In genomic region chr10:16905304-16905703, GRCh38 we compare ENCODE assay signal across 20 cellular contexts.
A peak's percentile ranks its signal among the peaks of the same experiment; 100 is the strongest.
DNase-seq lines count a peak whose midpoint lies in the region; ATAC-seq and TF ChIP-seq lines count a peak whose summit lies in the region.
"Had no signal": no experiment of that assay in that cellular context is flagged by ENCODE, and none has a peak within 500 bp of the region (broad histone marks: within the 10 kb centered on the region; RNA-seq: fewer than 3 reads in every experiment).

No MANE protein-coding gene starts in this region.

- intact Hi-C loops in psoas muscle (cut with DNase I), result no loop called here

- WGBS in psoas muscle, 3 donors, result 75 to 89% (median 82%) methylated on average over 8 of the region's 8 CpGs

- H3K4me1 ChIP-seq in psoas muscle, result no peaks in the 10 kb centered on the region

- H3K4me3 ChIP-seq in fibroblast of mammary gland (ENCODE audit: control insufficient read depth, low read depth, low read length) (no peak overlapping the region), psoas muscle (no peak overlapping the region)
- H3K4me3 ChIP-seq: lung, MG63, SJCRH30, tibial artery had no signal

- H3K27me3 ChIP-seq in psoas muscle (ENCODE audit: insufficient read depth in 3 of 3, low read length in 2 of 3), result no peaks in the 10 kb centered on the region
- H3K27me3 ChIP-seq: MG63, SJCRH30, tibial artery had no signal

- DNase-seq in AG08395 (ENCODE audit: low spot score) (peak; percentile 61), MV-4-11 (lab: John Stamatoyannopoulos, UW) (peak; percentile 64), fibroblast of mammary gland (ENCODE audit: low read depth) (peak; percentile 98), psoas muscle (no peak), germinal center (ENCODE audit: low spot score) (no peak), left lobe of liver (ENCODE audit: low spot score) (no peak)
- DNase-seq: activated naive CD8-positive, alpha-beta T cell treated with anti-CD3 and anti-CD28 coated beads, Interleukin-2, amount 10 ng/mL, durations not matched to agents 7 days and 5 days; DMS79 treated with DMSO at 0.1 percent for 48 hours; effector memory CD8-positive, alpha-beta T cell; MG63; naive thymus-derived CD4-positive, alpha-beta T cell; NCI-H2029 treated with DMSO at 0.1 percent for 48 hours; NCI-H510A treated with DMSO at 0.1 percent for 48 hours; T-helper 2 cell; tibial artery had no signal

- peak; percentile 28 to 79 (median 60) for ATAC-seq in psoas muscle
- ATAC-seq in HG03571 (IDR thresholded peaks at IDR 0.05; ENCODE audit: unreplicated experiment), result no peak
- ATAC-seq in GM18909 (IDR thresholded peaks at IDR 0.05; ENCODE audit: poor library complexity, unreplicated experiment), result no peak
- ATAC-seq in left lobe of liver, result no peak
- ATAC-seq: effector memory CD8-positive, alpha-beta T cell; naive thymus-derived CD4-positive, alpha-beta T cell; stimulated activated effector memory CD8-positive, alpha-beta T cell treated with anti-CD3 and anti-CD28 coated beads, Interleukin-12 subunit alpha, Interleukin-12 subunit beta, amount 100 ng/mL, for 72 hours had no signal

- H3K36me3 ChIP-seq in psoas muscle (ENCODE audit: insufficient read depth in 1 of 2, low read depth in 1 of 2), result no peaks in the 10 kb centered on the region
- H3K36me3 ChIP-seq: MG63, SJCRH30, tibial artery had no signal

- H3K9me3 ChIP-seq in psoas muscle, result no peaks in the 10 kb centered on the region
- H3K9me3 ChIP-seq: MG63, tibial artery had no signal

- no peak overlapping the region for H3K27ac ChIP-seq in psoas muscle
- H3K27ac ChIP-seq: tibial artery had no signal

- TF ChIP-seq CTCF in fibroblast of mammary gland (conservative IDR thresholded peaks at IDR 0.05; ENCODE audit: control insufficient read depth, insufficient read depth, low read depth, low read length) (no peak), psoas muscle (IDR thresholded peaks at IDR 0.05) (no peak)

Comparison
In these comparisons a context has a peak if more than half of its experiments do, and no peak if none do; other contexts are left out.
1. DNase-seq: peak in AG08395 (single experiment), MV-4-11 (single experiment) and fibroblast of mammary gland (single experiment); none in psoas muscle (0 of 2), germinal center (single experiment) and left lobe of liver (single experiment).
2. ATAC-seq: peak in psoas muscle (4 of 4); none in HG03571 (single experiment), GM18909 (single experiment) and left lobe of liver (single experiment).